ENCODE assay signal across 1 cellular context in the genomic region with DNA sequence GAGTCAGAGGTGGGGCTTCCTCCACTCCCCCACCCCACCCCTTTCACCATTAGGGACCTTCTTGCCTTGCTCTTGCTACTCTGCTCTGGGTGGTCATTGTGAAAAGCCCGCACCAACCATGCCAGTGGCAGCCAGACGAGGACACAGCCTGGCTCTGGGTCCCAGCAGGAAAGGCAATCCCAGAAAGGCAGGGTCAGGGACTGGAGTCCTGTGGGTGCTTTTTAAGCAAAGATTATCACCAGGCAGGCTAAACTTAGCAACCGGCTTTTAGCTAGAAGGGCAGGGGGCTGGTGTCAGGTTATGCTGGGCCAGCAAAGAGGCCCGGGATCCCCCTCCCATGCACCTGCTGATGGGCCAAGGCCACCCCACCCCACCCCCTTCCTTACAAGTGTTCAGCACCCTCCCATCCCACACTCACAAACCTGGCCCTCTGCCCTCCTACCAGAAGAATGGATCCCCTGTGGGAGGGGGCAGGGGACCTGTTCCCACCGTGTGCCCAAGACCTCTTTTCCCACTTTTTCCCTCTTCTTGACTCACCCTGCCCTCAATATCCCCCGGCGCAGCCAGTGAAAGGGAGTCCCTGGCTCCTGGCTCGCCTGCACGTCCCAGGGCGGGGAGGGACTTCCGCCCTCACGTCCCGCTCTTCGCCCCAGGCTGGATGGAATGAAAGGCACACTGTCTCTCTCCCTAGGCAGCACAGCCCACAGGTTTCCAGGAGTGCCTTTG.
A peak's percentile ranks its signal among the peaks of the same experiment; 100 is the strongest.
TF ChIP-seq lines count a peak whose summit lies in the region.

No MANE protein-coding gene starts in this region.

TF ChIP-seq in liver, 16 proteins besides CTCF, POLR2A, EP300 and RAD21 (continued from another document):
- TF ChIP-seq, protein P1, sequence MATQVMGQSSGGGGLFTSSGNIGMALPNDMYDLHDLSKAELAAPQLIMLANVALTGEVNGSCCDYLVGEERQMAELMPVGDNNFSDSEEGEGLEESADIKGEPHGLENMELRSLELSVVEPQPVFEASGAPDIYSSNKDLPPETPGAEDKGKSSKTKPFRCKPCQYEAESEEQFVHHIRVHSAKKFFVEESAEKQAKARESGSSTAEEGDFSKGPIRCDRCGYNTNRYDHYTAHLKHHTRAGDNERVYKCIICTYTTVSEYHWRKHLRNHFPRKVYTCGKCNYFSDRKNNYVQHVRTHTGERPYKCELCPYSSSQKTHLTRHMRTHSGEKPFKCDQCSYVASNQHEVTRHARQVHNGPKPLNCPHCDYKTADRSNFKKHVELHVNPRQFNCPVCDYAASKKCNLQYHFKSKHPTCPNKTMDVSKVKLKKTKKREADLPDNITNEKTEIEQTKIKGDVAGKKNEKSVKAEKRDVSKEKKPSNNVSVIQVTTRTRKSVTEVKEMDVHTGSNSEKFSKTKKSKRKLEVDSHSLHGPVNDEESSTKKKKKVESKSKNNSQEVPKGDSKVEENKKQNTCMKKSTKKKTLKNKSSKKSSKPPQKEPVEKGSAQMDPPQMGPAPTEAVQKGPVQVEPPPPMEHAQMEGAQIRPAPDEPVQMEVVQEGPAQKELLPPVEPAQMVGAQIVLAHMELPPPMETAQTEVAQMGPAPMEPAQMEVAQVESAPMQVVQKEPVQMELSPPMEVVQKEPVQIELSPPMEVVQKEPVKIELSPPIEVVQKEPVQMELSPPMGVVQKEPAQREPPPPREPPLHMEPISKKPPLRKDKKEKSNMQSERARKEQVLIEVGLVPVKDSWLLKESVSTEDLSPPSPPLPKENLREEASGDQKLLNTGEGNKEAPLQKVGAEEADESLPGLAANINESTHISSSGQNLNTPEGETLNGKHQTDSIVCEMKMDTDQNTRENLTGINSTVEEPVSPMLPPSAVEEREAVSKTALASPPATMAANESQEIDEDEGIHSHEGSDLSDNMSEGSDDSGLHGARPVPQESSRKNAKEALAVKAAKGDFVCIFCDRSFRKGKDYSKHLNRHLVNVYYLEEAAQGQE (IDR thresholded peaks at IDR 0.05): peak; percentile 23
- TF ChIP-seq TAF1 (conservative IDR thresholded peaks at IDR 0.05): peak; percentile 33
